In the genomic region with DNA sequence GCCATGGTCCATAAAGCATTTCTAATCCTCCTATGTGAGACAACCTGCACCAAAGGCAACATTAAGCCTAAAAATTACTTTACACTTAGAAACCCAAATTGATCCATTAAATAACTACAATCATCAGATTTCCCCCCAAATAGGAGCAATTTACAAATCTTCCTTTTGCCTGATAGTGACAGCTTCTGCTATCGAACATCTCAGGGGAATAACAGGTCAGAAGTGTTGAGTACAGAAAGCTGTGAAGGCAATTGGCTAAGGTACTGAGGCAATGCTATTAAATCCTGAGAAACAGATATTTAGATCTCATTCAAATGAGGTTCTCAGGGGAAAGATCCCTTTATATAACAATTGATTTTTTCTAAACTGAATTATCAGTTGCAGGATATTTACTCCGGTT, we compare ENCODE assay signal across 31 cellular contexts.
"Had no signal": no experiment of that assay in that cellular context is flagged by ENCODE, and none has a peak within 500 bp of the region (broad histone marks: within the 10 kb centered on the region; RNA-seq: fewer than 3 reads in every experiment).

No MANE protein-coding gene starts in this region.

- H3K27me3 ChIP-seq: adrenal gland, body of pancreas, esophagus squamous epithelium, gastroesophageal sphincter had no signal

- ATAC-seq: activated CD4-positive, alpha-beta T cell treated with anti-CD3 and anti-CD28 coated beads for 36 hours; activated CD8-positive, alpha-beta memory T cell treated with anti-CD3 and anti-CD28 coated beads, Interleukin-2, amount 10 ng/mL, durations not matched to agents 7 days and 5 days; activated CD8-positive, alpha-beta T cell treated with anti-CD3 and anti-CD28 coated beads, Interleukin-2, amount 10 ng/mL, durations not matched to agents 7 days and 5 days; activated naive CD8-positive, alpha-beta T cell treated with anti-CD3 and anti-CD28 coated beads, Interleukin-2, amount 50 U/mL, for 24 hours; body of pancreas; effector memory CD8-positive, alpha-beta T cell; gastroesophageal sphincter had no signal

- H3K27ac ChIP-seq: adrenal gland, body of pancreas, esophagus squamous epithelium, gastroesophageal sphincter had no signal

- H3K36me3 ChIP-seq: adrenal gland, esophagus squamous epithelium, gastroesophageal sphincter had no signal

- H3K9me3 ChIP-seq: adrenal gland, body of pancreas, esophagus squamous epithelium, gastroesophageal sphincter had no signal

- H3K9me3 Mint-ChIP-seq: activated CD4-positive, alpha-beta memory T cell treated with anti-CD3 and anti-CD28 coated beads for 36 hours; activated CD4-positive, alpha-beta T cell treated with anti-CD3 and anti-CD28 coated beads, Interleukin-2, amount 10 ng/mL, durations not matched to agents 24 days and 14 days; activated naive CD4-positive, alpha-beta T cell treated with anti-CD3 and anti-CD28 coated beads for 36 hours; activated naive CD4-positive, alpha-beta T cell treated with anti-CD3 and anti-CD28 coated beads, Interleukin-2, amount 50 U/mL, for 24 hours; activated naive CD8-positive, alpha-beta T cell treated with anti-CD3 and anti-CD28 coated beads for 36 hours; activated naive CD8-positive, alpha-beta T cell treated with anti-CD3 and anti-CD28 coated beads, Interleukin-2, amount 50 U/mL, for 24 hours; activated T-helper 1 cell treated with anti-CD3 and anti-CD28 coated beads, Interleukin-12 subunit alpha, Interleukin-12 subunit beta, Interleukin-2, Interleukin-4 antibody, amounts not matched to agents 30 ng/mL and 10 ng/mL and 1 ng/mL, durations not matched to agents 14 hours and 24 hours and 36 hours; activated T-helper 2 cell treated with anti-CD3 and anti-CD28 coated beads, Interferon-gamma antibody, Interleukin-2, Interleukin-4, amounts not matched to agents 10 μg/mL and 5 μg/mL and 100 μg/mL, durations not matched to agents 14 hours and 24 hours and 36 hours; effector memory CD8-positive, alpha-beta T cell had no signal

- H3K4me3 Mint-ChIP-seq: activated CD4-positive, alpha-beta memory T cell treated with anti-CD3 and anti-CD28 coated beads for 36 hours; activated CD4-positive, alpha-beta T cell treated with anti-CD3 and anti-CD28 coated beads for 36 hours; activated CD4-positive, alpha-beta T cell treated with anti-CD3 and anti-CD28 coated beads, Interleukin-2, amount 10 ng/mL, durations not matched to agents 24 days and 14 days; activated CD8-positive, alpha-beta memory T cell treated with anti-CD3 and anti-CD28 coated beads, Interleukin-2, amount 10 ng/mL, durations not matched to agents 7 days and 5 days; activated CD8-positive, alpha-beta T cell treated with anti-CD3 and anti-CD28 coated beads, Interleukin-2, amount 10 ng/mL, durations not matched to agents 7 days and 5 days; activated naive CD4-positive, alpha-beta T cell treated with anti-CD3 and anti-CD28 coated beads for 36 hours; activated naive CD4-positive, alpha-beta T cell treated with anti-CD3 and anti-CD28 coated beads, Interleukin-2, amount 50 U/mL, for 24 hours; activated naive CD8-positive, alpha-beta T cell treated with anti-CD3 and anti-CD28 coated beads for 36 hours; activated naive CD8-positive, alpha-beta T cell treated with anti-CD3 and anti-CD28 coated beads, Interleukin-2, amount 50 U/mL, for 24 hours; activated T-helper 1 cell treated with anti-CD3 and anti-CD28 coated beads, Interleukin-12 subunit alpha, Interleukin-12 subunit beta, Interleukin-2, Interleukin-4 antibody, amounts not matched to agents 30 ng/mL and 10 ng/mL and 1 ng/mL, durations not matched to agents 14 hours and 24 hours and 36 hours; effector memory CD8-positive, alpha-beta T cell had no signal

- H3K4me3 ChIP-seq: adrenal gland, body of pancreas, esophagus squamous epithelium, gastroesophageal sphincter had no signal

- DNase-seq: activated CD4-positive, alpha-beta memory T cell treated with anti-CD3 and anti-CD28 coated beads for 36 hours; activated CD4-positive, alpha-beta T cell treated with anti-CD3 and anti-CD28 coated beads for 36 hours; activated CD4-positive, alpha-beta T cell treated with anti-CD3 and anti-CD28 coated beads, Interleukin-2, amount 10 ng/mL, durations not matched to agents 24 days and 14 days; activated CD4-positive, CD25-positive, alpha-beta regulatory T cell; activated CD4-positive, CD25-positive, alpha-beta regulatory T cell treated with anti-CD3 and anti-CD28 coated beads, Interleukin-2, amount 50 U/mL, for 72 hours; activated CD8-positive, alpha-beta memory T cell treated with anti-CD3 and anti-CD28 coated beads, Interleukin-2, amount 10 ng/mL, durations not matched to agents 7 days and 5 days; activated CD8-positive, alpha-beta memory T cell treated with anti-CD3 and anti-CD28 coated beads, Interleukin-2, amount 50 U/mL, for 4 hours; activated CD8-positive, alpha-beta T cell treated with anti-CD3 and anti-CD28 coated beads, Interleukin-2, amount 10 ng/mL, durations not matched to agents 7 days and 5 days; activated effector memory CD4-positive, alpha-beta T cell treated with anti-CD3 and anti-CD28 coated beads, Interleukin-2, amount 50 U/mL, for 16 hours; activated naive CD4-positive, alpha-beta T cell treated with anti-CD3 and anti-CD28 coated beads for 36 hours; activated naive CD8-positive, alpha-beta T cell treated with anti-CD3 and anti-CD28 coated beads for 36 hours; activated naive CD8-positive, alpha-beta T cell treated with anti-CD3 and anti-CD28 coated beads, Interleukin-2, amount 50 U/mL, for 24 hours; activated T-cell treated with anti-CD3 and anti-CD28 coated beads, Interleukin-2, amount 50 U/mL, for 1 hour; activated T-cell treated with anti-CD3 and anti-CD28 coated beads, Interleukin-2, amount 50 U/mL, for 48 hours; adrenal gland; amygdala; aorta; body of pancreas; caudate nucleus; cortex of kidney; dermis blood vessel endothelial cell; effector CD4-positive, alpha-beta T cell; effector memory CD8-positive, alpha-beta T cell; erythroblast; esophagus squamous epithelium; foreskin melanocyte; T-helper 2 cell had no signal

- H3K27me3 Mint-ChIP-seq: activated CD4-positive, alpha-beta memory T cell treated with anti-CD3 and anti-CD28 coated beads for 36 hours; activated CD4-positive, alpha-beta T cell treated with anti-CD3 and anti-CD28 coated beads for 36 hours; activated CD4-positive, alpha-beta T cell treated with anti-CD3 and anti-CD28 coated beads, Interleukin-2, amount 10 ng/mL, durations not matched to agents 24 days and 14 days; activated CD8-positive, alpha-beta memory T cell treated with anti-CD3 and anti-CD28 coated beads, Interleukin-2, amount 10 ng/mL, durations not matched to agents 7 days and 5 days; activated naive CD4-positive, alpha-beta T cell treated with anti-CD3 and anti-CD28 coated beads, Interleukin-2, amount 50 U/mL, for 24 hours; activated naive CD8-positive, alpha-beta T cell treated with anti-CD3 and anti-CD28 coated beads for 36 hours; activated naive CD8-positive, alpha-beta T cell treated with anti-CD3 and anti-CD28 coated beads, Interleukin-2, amount 50 U/mL, for 24 hours; effector memory CD8-positive, alpha-beta T cell had no signal

- H3K4me1 ChIP-seq: adrenal gland, gastroesophageal sphincter had no signal

- H3K27ac Mint-ChIP-seq: activated CD4-positive, alpha-beta memory T cell treated with anti-CD3 and anti-CD28 coated beads for 36 hours; activated CD4-positive, alpha-beta T cell treated with anti-CD3 and anti-CD28 coated beads for 36 hours; activated CD4-positive, alpha-beta T cell treated with anti-CD3 and anti-CD28 coated beads, Interleukin-2, amount 10 ng/mL, durations not matched to agents 24 days and 14 days; activated CD8-positive, alpha-beta memory T cell treated with anti-CD3 and anti-CD28 coated beads, Interleukin-2, amount 10 ng/mL, durations not matched to agents 7 days and 5 days; activated CD8-positive, alpha-beta T cell treated with anti-CD3 and anti-CD28 coated beads, Interleukin-2, amount 10 ng/mL, durations not matched to agents 7 days and 5 days; activated naive CD4-positive, alpha-beta T cell treated with anti-CD3 and anti-CD28 coated beads for 36 hours; activated naive CD4-positive, alpha-beta T cell treated with anti-CD3 and anti-CD28 coated beads, Interleukin-2, amount 50 U/mL, for 24 hours; activated naive CD8-positive, alpha-beta T cell treated with anti-CD3 and anti-CD28 coated beads for 36 hours; activated naive CD8-positive, alpha-beta T cell treated with anti-CD3 and anti-CD28 coated beads, Interleukin-2, amount 50 U/mL, for 24 hours; activated T-helper 1 cell treated with anti-CD3 and anti-CD28 coated beads, Interleukin-12 subunit alpha, Interleukin-12 subunit beta, Interleukin-2, Interleukin-4 antibody, amounts not matched to agents 30 ng/mL and 10 ng/mL and 1 ng/mL, durations not matched to agents 14 hours and 24 hours and 36 hours; activated T-helper 2 cell treated with anti-CD3 and anti-CD28 coated beads, Interferon-gamma antibody, Interleukin-2, Interleukin-4, amounts not matched to agents 10 μg/mL and 5 μg/mL and 100 μg/mL, durations not matched to agents 14 hours and 24 hours and 36 hours; effector memory CD8-positive, alpha-beta T cell had no signal

- H3K36me3 Mint-ChIP-seq: activated CD4-positive, alpha-beta memory T cell treated with anti-CD3 and anti-CD28 coated beads for 36 hours; activated naive CD4-positive, alpha-beta T cell treated with anti-CD3 and anti-CD28 coated beads, Interleukin-2, amount 50 U/mL, for 24 hours; activated naive CD8-positive, alpha-beta T cell treated with anti-CD3 and anti-CD28 coated beads for 36 hours had no signal

- H3K4me1 Mint-ChIP-seq: activated CD4-positive, alpha-beta T cell treated with anti-CD3 and anti-CD28 coated beads for 36 hours; activated naive CD4-positive, alpha-beta T cell treated with anti-CD3 and anti-CD28 coated beads, Interleukin-2, amount 50 U/mL, for 24 hours had no signal
